ENCODE assay signal across 10 cellular contexts in genomic region chr10:29555746-29556481, GRCh38.
DNase-seq lines count a peak whose midpoint lies in the region; ATAC-seq, FAIRE-seq and TF ChIP-seq lines count a peak whose summit lies in the region.
"Had no signal": no experiment of that assay in that cellular context is flagged by ENCODE, and none has a peak within 500 bp of the region (broad histone marks: within the 10 kb centered on the region; RNA-seq: fewer than 3 reads in every experiment).

No MANE protein-coding gene starts in this region.

- no peaks in the 10 kb centered on the region for H3K4me1 Mint-ChIP-seq in T-helper 17 cell
- H3K4me1 Mint-ChIP-seq in activated CD8-positive, alpha-beta memory T cell treated with anti-CD3 and anti-CD28 coated beads, Interleukin-2, amount 10 ng/mL, durations not matched to agents 7 days and 5 days, result peaks cover 9% of the 10 kb centered on the region

- CTCF ChIA-PET in mammary epithelial cell (lab: Charles Lee; ENCODE audit: low non-redundant PET), result interaction anchor here (0.6 kb wide), 1 partner anchor 21 kb away, joined by 3 read pairs; no protein-coding TSS in a partner anchor
- CTCF ChIA-PET in activated CD8-positive, alpha-beta memory T cell treated with anti-CD3 and anti-CD28 coated beads, Interleukin-2, amount 10 ng/mL, durations not matched to agents 7 days and 5 days (lab: Charles Lee), result no interaction called here

- intact Hi-C loops in mammary epithelial cell (cut with micrococcal nuclease), result no loop called here

- H3K9me3 ChIP-seq in mammary epithelial cell (replicated peaks; ENCODE audit: insufficient read depth, low read length), result no peaks in the 10 kb centered on the region
- no peaks in the 10 kb centered on the region for H3K9me3 ChIP-seq in keratinocyte (ENCODE audit: control insufficient read depth, low read depth, low read length)
- no peaks in the 10 kb centered on the region for H3K9me3 ChIP-seq in subcutaneous abdominal adipose tissue (ENCODE audit: control insufficient read depth in 5 of 5, low read length in 5 of 5)
- H3K9me3 ChIP-seq in T-helper 17 cell (ENCODE audit: control insufficient read depth, low read length, poor library complexity, severe bottlenecking), result no peaks in the 10 kb centered on the region

- H3K27me3 Mint-ChIP-seq in T-helper 17 cell, result no peaks in the 10 kb centered on the region
- H3K27me3 Mint-ChIP-seq in activated CD8-positive, alpha-beta memory T cell treated with anti-CD3 and anti-CD28 coated beads, Interleukin-2, amount 10 ng/mL, durations not matched to agents 7 days and 5 days, result no peaks in the 10 kb centered on the region
- H3K27me3 Mint-ChIP-seq: effector memory CD8-positive, alpha-beta T cell had no signal

- H3K36me3 ChIP-seq in mammary epithelial cell (ENCODE audit: insufficient read depth, low read length) (peaks cover 22% of the 10 kb centered on the region), keratinocyte (ENCODE audit: control insufficient read depth in 2 of 2, extremely low read depth in 1 of 2, insufficient read depth in 2 of 2, low read length in 2 of 2) (peaks cover 9 to 11% of the 10 kb centered on the region in 2 experiments), subcutaneous abdominal adipose tissue (ENCODE audit: control insufficient read depth in 5 of 5, insufficient read depth in 5 of 5, low read length in 5 of 5) (peaks cover 0 to 25% (median 16%) of the 10 kb centered on the region in 5 donors)

- H3K4me3 Mint-ChIP-seq in T-helper 17 cell, result no peak overlapping the region
- H3K4me3 Mint-ChIP-seq in activated CD8-positive, alpha-beta memory T cell treated with anti-CD3 and anti-CD28 coated beads, Interleukin-2, amount 10 ng/mL, durations not matched to agents 7 days and 5 days, result no peak overlapping the region
- H3K4me3 Mint-ChIP-seq: effector memory CD8-positive, alpha-beta T cell had no signal

- H3K4me1 ChIP-seq in mammary epithelial cell (ENCODE audit: insufficient read depth, low read length) (peaks cover 7% of the 10 kb centered on the region), keratinocyte (ENCODE audit: control insufficient read depth, extremely low read depth, insufficient read depth, low read length) (peaks cover 16% of the 10 kb centered on the region), subcutaneous abdominal adipose tissue (ENCODE audit: control insufficient read depth in 5 of 5, insufficient read depth in 5 of 5, low read length in 5 of 5) (peaks cover 0 to 28% (median 25%) of the 10 kb centered on the region in 5 donors)

- no peak overlapping the region for H3K27ac Mint-ChIP-seq in T-helper 17 cell
- no peak overlapping the region for H3K27ac Mint-ChIP-seq in activated CD8-positive, alpha-beta memory T cell treated with anti-CD3 and anti-CD28 coated beads, Interleukin-2, amount 10 ng/mL, durations not matched to agents 7 days and 5 days
- H3K27ac Mint-ChIP-seq: effector memory CD8-positive, alpha-beta T cell had no signal

- DNase-seq in HS-5 (ENCODE audit: low read depth), result peak; percentile 28
- DNase-seq in mammary epithelial cell, result peak; percentile 63
- DNase-seq in keratinocyte (ENCODE audit: low read depth, low spot score), result no peak
- DNase-seq in T-helper 17 cell, result no peak
- DNase-seq in NOMO-1 (lab: John Stamatoyannopoulos, UW; ENCODE audit: unreplicated experiment in 2 of 2), result no peak
- DNase-seq in activated CD8-positive, alpha-beta memory T cell treated with anti-CD3 and anti-CD28 coated beads, Interleukin-2, amount 10 ng/mL, durations not matched to agents 7 days and 5 days, result no peak
- DNase-seq in HK-2 (ENCODE audit: unreplicated experiment), result no peak
- DNase-seq: activated CD8-positive, alpha-beta memory T cell treated with anti-CD3 and anti-CD28 coated beads for 24 hours; effector memory CD8-positive, alpha-beta T cell had no signal

- ATAC-seq in T-helper 17 cell, result no peak
- ATAC-seq in activated CD8-positive, alpha-beta memory T cell treated with anti-CD3 and anti-CD28 coated beads, Interleukin-2, amount 10 ng/mL, durations not matched to agents 7 days and 5 days, result no peak
- ATAC-seq: effector memory CD8-positive, alpha-beta T cell had no signal

- FAIRE-seq in keratinocyte (lab: Jason Lieb, UNC), result no peak

- 73% methylated on average over 8 of the region's 8 CpGs for WGBS in mammary epithelial cell (ENCODE audit: low coverage, missing lambda C conversion rate)

- H2AFZ ChIP-seq in mammary epithelial cell (ENCODE audit: low read depth, low read length), result no peak overlapping the region
- no peak overlapping the region for H2AFZ ChIP-seq in keratinocyte (ENCODE audit: control insufficient read depth, low read length)

- dilution Hi-C loops in mammary epithelial cell (cut with HindIII; ENCODE audit: low sequenced_read_pairs) (no loop called here), keratinocyte (cut with MboI; ENCODE audit: extremely low pct_ligation_motif_present, low sequenced_read_pairs) (no loop called here)

- H3K4me3 ChIP-seq in mammary epithelial cell (replicated peaks in 1 of 3; ENCODE audit: insufficient read depth in 1 of 3, low read depth in 2 of 3, low read length in 3 of 3), result no peak overlapping the region
- H3K4me3 ChIP-seq in keratinocyte (ENCODE audit: control insufficient read depth in 2 of 3, extremely low read depth in 1 of 3, insufficient read depth in 2 of 3, low read depth in 1 of 3, low read length in 3 of 3), result no peak overlapping the region
- peak overlapping the region in 1 of 5 donors; percentile 19 for H3K4me3 ChIP-seq in subcutaneous abdominal adipose tissue (ENCODE audit: low read depth in 1 of 5, low read length in 5 of 5)

- H3K79me2 ChIP-seq in mammary epithelial cell (ENCODE audit: insufficient read depth, low read length) (no peaks in the 10 kb centered on the region), keratinocyte (ENCODE audit: control insufficient read depth, insufficient read depth, low read length) (no peaks in the 10 kb centered on the region)

- H3K27me3 ChIP-seq in mammary epithelial cell (ENCODE audit: insufficient read depth, low read length), result no peaks in the 10 kb centered on the region
- no peaks in the 10 kb centered on the region for H3K27me3 ChIP-seq in keratinocyte (ENCODE audit: control insufficient read depth, extremely low read depth, insufficient read depth, low read length)
- no peaks in the 10 kb centered on the region for H3K27me3 ChIP-seq in subcutaneous abdominal adipose tissue (ENCODE audit: control insufficient read depth in 5 of 5, insufficient read depth in 4 of 5, low read length in 5 of 5)

- H3K4me2 ChIP-seq in mammary epithelial cell (ENCODE audit: insufficient read depth, low read depth, low read length), result no peak overlapping the region
- H3K4me2 ChIP-seq in keratinocyte (ENCODE audit: control insufficient read depth, extremely low read depth, insufficient read depth, low read depth, low read length), result peak overlapping the region; percentile 32

- H3K9me3 Mint-ChIP-seq in activated CD8-positive, alpha-beta memory T cell treated with anti-CD3 and anti-CD28 coated beads, Interleukin-2, amount 10 ng/mL, durations not matched to agents 7 days and 5 days (ENCODE audit: low read depth), result no peaks in the 10 kb centered on the region
- H3K9me3 Mint-ChIP-seq: effector memory CD8-positive, alpha-beta T cell had no signal

- H3K27ac ChIP-seq in mammary epithelial cell (ENCODE audit: insufficient read depth, low read depth, low read length), result peak overlapping the region; percentile 2
- peak overlapping the region; percentile 63 for H3K27ac ChIP-seq in keratinocyte (ENCODE audit: control insufficient read depth, insufficient read depth, low read length)
- H3K27ac ChIP-seq in subcutaneous abdominal adipose tissue (ENCODE audit: low read depth, low read length), result peak overlapping the region; percentile 60

- no TSS peak for BruUV-seq in mammary epithelial cell (replicated peaks; lab: Mats Ljungman, UMichigan)

- no peaks in the 10 kb centered on the region for H4K20me1 ChIP-seq in mammary epithelial cell (ENCODE audit: insufficient read depth, low read length)
- H4K20me1 ChIP-seq in keratinocyte (ENCODE audit: control insufficient read depth, extremely low read depth, insufficient read depth, low read length), result no peaks in the 10 kb centered on the region

- no peaks in the 10 kb centered on the region for H3K9me1 ChIP-seq in keratinocyte (ENCODE audit: control insufficient read depth, extremely low read depth, insufficient read depth, low read length)

- peaks cover 5% of the 10 kb centered on the region for H3K36me3 Mint-ChIP-seq in T-helper 17 cell (ENCODE audit: low read depth)
- H3K36me3 Mint-ChIP-seq in activated CD8-positive, alpha-beta memory T cell treated with anti-CD3 and anti-CD28 coated beads, Interleukin-2, amount 10 ng/mL, durations not matched to agents 7 days and 5 days, result no peaks in the 10 kb centered on the region

- no peak overlapping the region for H3K9ac ChIP-seq in mammary epithelial cell (ENCODE audit: insufficient read depth, low read length)
- no peak overlapping the region for H3K9ac ChIP-seq in keratinocyte (ENCODE audit: control insufficient read depth, extremely low read depth, insufficient read depth, low read length)
- no peak overlapping the region for H3K9ac ChIP-seq in subcutaneous abdominal adipose tissue (ENCODE audit: low read length in 5 of 5)

- in situ Hi-C loops in mammary epithelial cell (cut with MboI; ENCODE audit: low sequenced_read_pairs in 2 of 2), result no loop called here

- TF ChIP-seq CTCF in mammary epithelial cell (conservative IDR thresholded peaks at IDR 0.05 in 1 of 2, IDR thresholded peaks at IDR 0.05 in 1 of 2; ENCODE audit: extremely low read depth in 1 of 2, insufficient read depth in 1 of 2, low read depth in 1 of 2, low read length in 2 of 2), result no peak
- no peak for TF ChIP-seq CTCF in keratinocyte (optimal IDR thresholded peaks at IDR 0.05 in 1 of 3, IDR thresholded peaks at IDR 0.05 in 1 of 3, conservative IDR thresholded peaks at IDR 0.05 in 1 of 3; ENCODE audit: extremely low read depth in 1 of 3, insufficient read depth in 2 of 3, low read length in 3 of 3)

Comparison
In these comparisons a context has a peak if more than half of its experiments do, and no peak if none do; other contexts are left out.
1. DNase-seq: peak in HS-5 (single experiment) and mammary epithelial cell (single experiment); none in keratinocyte (single experiment), T-helper 17 cell (0 of 3), NOMO-1 (0 of 2), activated CD8-positive, alpha-beta memory T cell treated with anti-CD3 and anti-CD28 coated beads, Interleukin-2, amount 10 ng/mL, durations not matched to agents 7 days and 5 days (single experiment) and HK-2 (single experiment).
2. H3K27ac ChIP-seq: peak in every context shown above with its lines; median percentile 63 in keratinocyte; 60 in subcutaneous abdominal adipose tissue; 2 in mammary epithelial cell.